In the genomic region with DNA sequence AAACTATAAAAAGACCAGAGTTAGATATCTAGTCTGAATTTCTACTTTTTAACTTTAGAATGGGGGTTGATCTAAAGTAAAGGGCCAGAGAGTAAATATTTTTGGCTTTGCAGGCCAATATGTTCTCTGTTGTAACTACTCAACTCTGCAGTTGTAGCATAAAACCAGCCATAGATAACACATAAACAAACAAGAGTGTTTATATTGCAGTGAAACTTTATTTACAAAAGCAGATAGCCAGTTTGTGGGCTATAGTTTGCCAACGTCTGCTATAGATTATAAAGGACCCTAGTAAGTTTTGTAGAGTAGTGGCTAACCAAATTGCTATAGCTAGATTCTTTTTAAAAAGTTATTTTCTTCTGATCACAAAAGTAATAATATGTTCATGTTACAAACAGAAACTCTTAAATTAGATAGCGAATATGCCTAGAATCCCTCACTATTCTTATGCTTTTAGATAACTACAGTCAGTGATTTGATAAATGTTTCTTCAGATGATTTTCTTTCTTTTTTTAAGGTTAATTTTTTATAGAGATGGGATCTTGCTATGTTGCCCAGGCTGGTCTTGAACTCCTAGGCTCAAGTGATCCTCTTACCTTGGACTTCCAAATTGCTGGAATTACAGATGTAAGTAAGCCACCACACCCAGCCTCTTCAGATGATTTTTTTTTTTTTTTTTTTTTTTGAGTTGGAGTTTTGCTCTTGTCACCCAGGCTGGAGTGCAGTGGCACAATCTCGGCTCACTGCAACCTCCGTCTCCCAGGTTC, we compare ENCODE assay signal across 25 cellular contexts.
"Had no signal": no experiment of that assay in that cellular context is flagged by ENCODE, and none has a peak within 500 bp of the region (broad histone marks: within the 10 kb centered on the region; RNA-seq: fewer than 3 reads in every experiment).

No MANE protein-coding gene starts in this region.

- H3K9me3 Mint-ChIP-seq: immature natural killer cell; natural killer cell; stimulated activated naive B cell treated with anti-CD40 and anti-IgM and Interleukin-4, amounts not matched to agents 10 μg/mL and 1 μg/mL and 100 μg/mL, for 72 hours; stimulated activated naive CD8-positive, alpha-beta T cell treated with anti-CD3 and anti-CD28 coated beads, Interleukin-15, Interleukin-2, amounts not matched to agents 100 ng/mL and 50 ng/mL, for 24 hours had no signal

- H3K36me3 ChIP-seq: heart right ventricle, lower lobe of right lung, pancreas, right lobe of liver, suprapubic skin, thyroid gland, vagina had no signal

- H3K27ac Mint-ChIP-seq: immature natural killer cell; natural killer cell; stimulated activated naive B cell treated with anti-CD40 and anti-IgM and Interleukin-4, amounts not matched to agents 10 μg/mL and 1 μg/mL and 100 μg/mL, for 72 hours; stimulated activated naive CD8-positive, alpha-beta T cell treated with anti-CD3 and anti-CD28 coated beads, Interleukin-15, Interleukin-2, amounts not matched to agents 100 ng/mL and 50 ng/mL, for 24 hours had no signal

- H3K27ac ChIP-seq: dorsolateral prefrontal cortex, epithelial cell of prostate, heart right ventricle, lower lobe of right lung, pancreas, right lobe of liver, suprapubic skin, thyroid gland, vagina had no signal

- H3K4me1 ChIP-seq: thyroid gland had no signal

- H3K4me3 ChIP-seq: dorsolateral prefrontal cortex, heart right ventricle, lower lobe of right lung, pancreas, right lobe of liver, suprapubic skin, thyroid gland, vagina had no signal

- H3K4me3 Mint-ChIP-seq: immature natural killer cell; natural killer cell; stimulated activated naive B cell treated with anti-CD40 and anti-IgM and Interleukin-4, amounts not matched to agents 10 μg/mL and 1 μg/mL and 100 μg/mL, for 72 hours; stimulated activated naive CD8-positive, alpha-beta T cell treated with anti-CD3 and anti-CD28 coated beads, Interleukin-15, Interleukin-2, amounts not matched to agents 100 ng/mL and 50 ng/mL, for 24 hours had no signal

- H3K4me1 Mint-ChIP-seq: immature natural killer cell; natural killer cell; stimulated activated naive B cell treated with anti-CD40 and anti-IgM and Interleukin-4, amounts not matched to agents 10 μg/mL and 1 μg/mL and 100 μg/mL, for 72 hours had no signal

- H3K9me3 ChIP-seq: heart right ventricle, lower lobe of right lung, pancreas, right lobe of liver, suprapubic skin, thyroid gland, vagina had no signal

- ATAC-seq: esophagus mucosa; heart right ventricle; left ventricle myocardium superior; lower lobe of right lung; natural killer cell; pancreas; right lobe of liver; stimulated activated naive B cell treated with anti-CD40 and anti-IgM and Interleukin-4, amounts not matched to agents 10 μg/mL and 1 μg/mL and 100 μg/mL, for 72 hours had no signal

- DNase-seq: dorsolateral prefrontal cortex; effector CD4-positive, alpha-beta T cell; foreskin melanocyte; glutamatergic neuron; heart right ventricle; hypothalamus; immature natural killer cell; islet precursor cell; kidney glomerular epithelial cell; left ventricle myocardium superior; lower lobe of right lung; natural killer cell; occipital lobe; pancreas; right lobe of liver; small intestine; stimulated activated CD4-positive, alpha-beta T cell treated with anti-CD3 and anti-CD28 coated beads, Interleukin-15, amount 100 ng/mL, for 24 hours; stimulated activated CD4-positive, alpha-beta T cell treated with anti-CD3 and anti-CD28 coated beads, Interleukin-2, amount 100 ng/mL, for 48 hours; stimulated activated naive B cell treated with anti-CD40 and anti-IgM and Interleukin-4, amounts not matched to agents 10 μg/mL and 1 μg/mL and 100 μg/mL, for 72 hours; thyroid gland had no signal

- H3K27me3 Mint-ChIP-seq: stimulated activated naive B cell treated with anti-CD40 and anti-IgM and Interleukin-4, amounts not matched to agents 10 μg/mL and 1 μg/mL and 100 μg/mL, for 72 hours; stimulated activated naive CD8-positive, alpha-beta T cell treated with anti-CD3 and anti-CD28 coated beads, Interleukin-15, Interleukin-2, amounts not matched to agents 100 ng/mL and 50 ng/mL, for 24 hours had no signal

- H3K36me3 Mint-ChIP-seq: immature natural killer cell; natural killer cell; stimulated activated naive B cell treated with anti-CD40 and anti-IgM and Interleukin-4, amounts not matched to agents 10 μg/mL and 1 μg/mL and 100 μg/mL, for 72 hours had no signal

- H3K27me3 ChIP-seq: dorsolateral prefrontal cortex, heart right ventricle, pancreas, right lobe of liver, suprapubic skin, thyroid gland, vagina had no signal
